In genomic region chr7:32668387-32669097, GRCh38 we compare ENCODE assay signal across 8 cellular contexts.
A peak's percentile ranks its signal among the peaks of the same experiment; 100 is the strongest.
DNase-seq lines count a peak whose midpoint lies in the region; FAIRE-seq and TF ChIP-seq lines count a peak whose summit lies in the region.
"Not testable (repeated sequence)": the region's sequence is repeated elsewhere in the genome, so short reads cannot be mapped to it uniquely, and the experiment has no call there.

No MANE protein-coding gene starts in this region.

- peak; percentile 98 for FAIRE-seq in RCC 7860 (lab: Jason Lieb, UNC)

- H3K4me1 ChIP-seq in mesodermal cell (ENCODE audit: control insufficient read depth, insufficient read depth, low read length, poor library complexity, severe bottlenecking): peaks cover 13% of the 10 kb centered on the region
- peaks cover 9 to 11% of the 10 kb centered on the region in 2 donors for H3K4me1 ChIP-seq in thyroid gland

- peak overlapping the region in 1 of 5 experiments; percentile 71 for H3K4me3 Mint-ChIP-seq in brain

- not testable (repeated sequence) for TF ChIP-seq CTCF in brain (conservative IDR thresholded peaks at IDR 0.05); fibroblast of the aortic adventitia (IDR thresholded peaks at IDR 0.05; ENCODE audit: insufficient read depth, low read length); thyroid gland (IDR thresholded peaks at IDR 0.05)

- not testable (repeated sequence) for H3K27me3 Mint-ChIP-seq in brain

- peaks cover 22% of the 10 kb centered on the region for H3K4me1 Mint-ChIP-seq in brain

- peaks cover 5 to 21% (median 8%) of the 10 kb centered on the region in 5 experiments for H3K9me3 Mint-ChIP-seq in brain

- H3K27ac Mint-ChIP-seq in brain: peak overlapping the region in 4 of 5 experiments; percentile 2 to 93 (median 72)

- not testable (repeated sequence) for H3K36me3 ChIP-seq in mesodermal cell (ENCODE audit: control insufficient read depth, insufficient read depth, low read length); thyroid gland

- intact Hi-C loops in thyroid gland (cut with DNase I): not testable (repeated sequence)

- H3K4me3 ChIP-seq in fibroblast of the aortic adventitia (ENCODE audit: low read depth, low read length); mesodermal cell (ENCODE audit: extremely low read depth, insufficient read depth, low read length, poor library complexity, severe bottlenecking); thyroid gland (replicated peaks in 1 of 3): not testable (repeated sequence)

- H3K9me3 ChIP-seq in mesodermal cell (ENCODE audit: control insufficient read depth, low read length); thyroid gland: not testable (repeated sequence)

- H3K27ac ChIP-seq in mesodermal cell (ENCODE audit: low read depth, low read length, severe bottlenecking) (peak overlapping the region; percentile 92), thyroid gland (peak overlapping the region in 2 of 3 donors; percentile 65 to 87)

- H3K36me3 Mint-ChIP-seq in brain: peaks cover 45% of the 10 kb centered on the region

- DNase-seq in AG20443 (ENCODE audit: low spot score) (peak; percentile 36), GM04504 (ENCODE audit: low read depth) (peak; percentile 35), LHCN-M2 (ENCODE audit: low read depth) (peak; percentile 79), RCC 7860 (ENCODE audit: low spot score) (peak; percentile 87), fibroblast of the aortic adventitia (ENCODE audit: low read depth) (peak; percentile 61), thyroid gland (peak in 1 of 2 donors; percentile 32)

- H3K27me3 ChIP-seq in thyroid gland: not testable (repeated sequence)

- not testable (repeated sequence) for TF ChIP-seq POLR2A in thyroid gland (IDR thresholded peaks at IDR 0.05)

- 100% methylated on average over 1 to 3 of the region's 3 CpGs for WGBS in mesodermal cell (ENCODE audit: insufficient coverage in 2 of 2), 2 experiments
- 92% methylated on average over 3 of the region's 3 CpGs for WGBS in thyroid gland, 2 donors
